Comparison of ENCODE assay signal across 1 cellular context in the genomic region with DNA sequence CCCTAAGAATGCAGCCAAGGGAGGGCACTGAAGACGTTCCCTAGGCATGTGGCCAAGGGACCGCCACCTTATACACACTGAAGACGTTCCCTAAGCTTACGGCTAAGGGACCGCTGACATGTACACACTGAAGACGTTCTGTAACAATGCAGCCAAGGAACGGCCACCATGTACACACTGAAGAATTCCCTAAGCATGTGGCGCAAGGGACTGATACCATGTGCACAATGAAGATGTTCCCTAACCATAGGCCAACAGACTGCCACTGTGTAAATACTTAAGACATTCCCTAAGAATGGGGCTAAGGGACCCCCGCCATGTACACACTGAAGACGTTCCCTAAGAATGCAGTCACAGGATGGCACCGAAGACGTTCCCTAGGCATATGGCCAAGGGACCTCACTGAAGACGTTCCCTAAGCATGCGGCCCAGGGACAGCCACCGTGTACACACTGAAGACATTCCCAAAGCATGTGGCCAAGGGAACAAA.
TF ChIP-seq lines count a peak whose summit lies in the region.

No MANE protein-coding gene starts in this region.

TF ChIP-seq in K562, 482 proteins besides CTCF, POLR2A, EP300 and RAD21 (continued from another document and continues in another):
- TF ChIP-seq ZNF24 (IDR thresholded peaks at IDR 0.05) (peak; percentile 63), CBFA2T3 (IDR thresholded peaks at IDR 0.05) (peak; percentile 30), XRCC3 (IDR thresholded peaks at IDR 0.05) (no peak), ZNF431 (CRISPR knock-in tag; IDR thresholded peaks at IDR 0.05) (no peak), SOX6 (IDR thresholded peaks at IDR 0.05) (peak; percentile 68), SMAD4 (CRISPR knock-in tag; conservative IDR thresholded peaks at IDR 0.05) (0 out of 2 replicates have a peak, but pooled peaks have one; percentile 31), TAF9B (IDR thresholded peaks at IDR 0.05; ENCODE audit: partially characterized antibody) (peak; percentile 40), TEAD1 (CRISPR knock-in tag; IDR thresholded peaks at IDR 0.05) (peak; percentile 56 to 83; a peak in 2 of 4 replicates), LCOR (CRISPR knock-in tag; IDR thresholded peaks at IDR 0.05) (no peak), SMARCA4 (IDR thresholded peaks at IDR 0.05) (no peak), FOS (IDR thresholded peaks at IDR 0.05; ENCODE audit: extremely low read depth, insufficient read length) (no peak), NCOA2 (IDR thresholded peaks at IDR 0.05; ENCODE audit: partially characterized antibody in 2 of 2) (peak in 1 of 2 experiments; percentile 100), EHMT2 (IDR thresholded peaks at IDR 0.05) (peak; percentile 100), MYC (IDR thresholded peaks at IDR 0.05; ENCODE audit: low read depth, low read length) (peak; percentile 56), MYC (CRISPR knock-in tag; IDR thresholded peaks at IDR 0.05; ENCODE audit: borderline replicate concordance, low read depth) (peak; percentile 41; the same call in 1 of the 2 replicates), BHLHE40 (IDR thresholded peaks at IDR 0.05; ENCODE audit: low read length) (no peak), LEF1 (IDR thresholded peaks at IDR 0.05) (0 out of 2 replicates have a peak, but pooled peaks have one; percentile 35), DPF2 (IDR thresholded peaks at IDR 0.05) (peak; percentile 58; the same call in 1 of the 2 replicates), L3MBTL2 (IDR thresholded peaks at IDR 0.05) (peak; percentile 70), TRIM24 (IDR thresholded peaks at IDR 0.05) (peak in 1 of 2 experiments; percentile 6; a peak in 1 of 4 replicates), GATAD2A (IDR thresholded peaks at IDR 0.05) (no peak), HDAC2 (IDR thresholded peaks at IDR 0.05) (0 out of 2 replicates have a peak, but pooled peaks have one; percentile 46), RFX5 (IDR thresholded peaks at IDR 0.05; ENCODE audit: low read depth, low read length) (no peak), EWSR1 (IDR thresholded peaks at IDR 0.05; ENCODE audit: borderline replicate concordance, low read depth, partially characterized antibody) (no peak), MEF2D (tag; conservative IDR thresholded peaks at IDR 0.05; ENCODE audit: low read depth) (0 out of 2 replicates have a peak, but pooled peaks have one; percentile 18), ZNF197 (CRISPR knock-in tag; IDR thresholded peaks at IDR 0.05; ENCODE audit: low read depth) (no peak), BMI1 (IDR thresholded peaks at IDR 0.05; ENCODE audit: low read length) (no peak), FOXK2 (conservative IDR thresholded peaks at IDR 0.05 in 1 of 2, IDR thresholded peaks at IDR 0.05 in 1 of 2; ENCODE audit: low read depth in 2 of 2) (peak; percentile 86 to 94), ZNF696 (CRISPR knock-in tag; conservative IDR thresholded peaks at IDR 0.05) (no peak), TEAD2 (tag; IDR thresholded peaks at IDR 0.05) (peak; percentile 51; the same call in 1 of the 2 replicates), NCOA1 (IDR thresholded peaks at IDR 0.05; ENCODE audit: low read depth) (peak; percentile 80; the same call in 1 of the 2 replicates), PHB (CRISPR knock-in tag; IDR thresholded peaks at IDR 0.05) (no peak), HDAC3 (IDR thresholded peaks at IDR 0.05; ENCODE audit: borderline replicate concordance, partially characterized antibody) (no peak), TARDBP (IDR thresholded peaks at IDR 0.05) (0 out of 2 replicates have a peak, but pooled peaks have one; percentile 24), ADNP (tag; IDR thresholded peaks at IDR 0.05) (no peak), FOXP1 (CRISPR knock-in tag; IDR thresholded peaks at IDR 0.05) (peak; percentile 55), PHF8 (IDR thresholded peaks at IDR 0.05; ENCODE audit: borderline replicate concordance, low read length) (peak; percentile 29; the same call in 1 of the 2 replicates), SMARCC2 (IDR thresholded peaks at IDR 0.05; ENCODE audit: low read depth) (no peak), BCOR (IDR thresholded peaks at IDR 0.05) (peak; percentile 56), PHB2 (IDR thresholded peaks at IDR 0.05; ENCODE audit: low read depth) (no peak), FOXA3 (CRISPR knock-in tag; conservative IDR thresholded peaks at IDR 0.05 in 1 of 2, IDR thresholded peaks at IDR 0.05 in 1 of 2) (peak; percentile 97 to 100), FOXJ2 (tag; IDR thresholded peaks at IDR 0.05) (no peak; the same call in 1 of the 2 replicates), PYGO2 (tag; IDR thresholded peaks at IDR 0.05) (no peak), MIER1 (IDR thresholded peaks at IDR 0.05; ENCODE audit: low read depth) (0 out of 2 replicates have a peak, but pooled peaks have one; percentile 30), EZH2 (IDR thresholded peaks at IDR 0.05; ENCODE audit: borderline replicate concordance, low read depth, low read length) (0 out of 2 replicates have a peak, but pooled peaks have one; percentile 82), ZNF699 (CRISPR knock-in tag; IDR thresholded peaks at IDR 0.05; ENCODE audit: insufficient replicate concordance) (no peak), ATF1 (CRISPR knock-in tag; IDR thresholded peaks at IDR 0.05) (no peak), ATF1 (tag; IDR thresholded peaks at IDR 0.05) (peak; percentile 84), NFXL1 (CRISPR knock-in tag; IDR thresholded peaks at IDR 0.05) (no peak), SETDB1 (IDR thresholded peaks at IDR 0.05; ENCODE audit: low read length) (no peak), MYNN (IDR thresholded peaks at IDR 0.05) (peak; percentile 22; the same call in 1 of the 2 replicates), MYNN (CRISPR knock-in tag; IDR thresholded peaks at IDR 0.05) (no peak)
- TF ChIP-seq, protein P1, sequence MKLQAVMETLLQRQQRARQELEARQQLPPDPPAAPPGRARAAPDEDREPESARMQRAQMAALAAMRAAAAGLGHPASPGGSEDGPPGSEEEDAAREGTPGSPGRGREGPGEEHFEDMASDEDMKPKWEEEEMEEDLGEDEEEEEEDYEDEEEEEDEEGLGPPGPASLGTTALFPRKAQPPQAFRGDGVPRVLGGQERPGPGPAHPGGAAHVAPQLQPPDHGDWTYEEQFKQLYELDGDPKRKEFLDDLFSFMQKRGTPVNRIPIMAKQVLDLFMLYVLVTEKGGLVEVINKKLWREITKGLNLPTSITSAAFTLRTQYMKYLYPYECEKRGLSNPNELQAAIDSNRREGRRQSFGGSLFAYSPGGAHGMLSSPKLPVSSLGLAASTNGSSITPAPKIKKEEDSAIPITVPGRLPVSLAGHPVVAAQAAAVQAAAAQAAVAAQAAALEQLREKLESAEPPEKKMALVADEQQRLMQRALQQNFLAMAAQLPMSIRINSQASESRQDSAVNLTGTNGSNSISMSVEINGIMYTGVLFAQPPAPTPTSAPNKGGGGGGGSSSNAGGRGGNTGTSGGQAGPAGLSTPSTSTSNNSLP (IDR thresholded peaks at IDR 0.05; ENCODE audit: borderline replicate concordance, low read depth, low read length) = no peak
- TF ChIP-seq, protein P2, sequence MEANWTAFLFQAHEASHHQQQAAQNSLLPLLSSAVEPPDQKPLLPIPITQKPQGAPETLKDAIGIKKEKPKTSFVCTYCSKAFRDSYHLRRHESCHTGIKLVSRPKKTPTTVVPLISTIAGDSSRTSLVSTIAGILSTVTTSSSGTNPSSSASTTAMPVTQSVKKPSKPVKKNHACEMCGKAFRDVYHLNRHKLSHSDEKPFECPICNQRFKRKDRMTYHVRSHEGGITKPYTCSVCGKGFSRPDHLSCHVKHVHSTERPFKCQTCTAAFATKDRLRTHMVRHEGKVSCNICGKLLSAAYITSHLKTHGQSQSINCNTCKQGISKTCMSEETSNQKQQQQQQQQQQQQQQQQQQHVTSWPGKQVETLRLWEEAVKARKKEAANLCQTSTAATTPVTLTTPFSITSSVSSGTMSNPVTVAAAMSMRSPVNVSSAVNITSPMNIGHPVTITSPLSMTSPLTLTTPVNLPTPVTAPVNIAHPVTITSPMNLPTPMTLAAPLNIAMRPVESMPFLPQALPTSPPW (CRISPR knock-in tag; IDR thresholded peaks at IDR 0.05) = 0 out of 2 replicates have a peak, but pooled peaks have one; percentile 1
- TF ChIP-seq, protein P3, sequence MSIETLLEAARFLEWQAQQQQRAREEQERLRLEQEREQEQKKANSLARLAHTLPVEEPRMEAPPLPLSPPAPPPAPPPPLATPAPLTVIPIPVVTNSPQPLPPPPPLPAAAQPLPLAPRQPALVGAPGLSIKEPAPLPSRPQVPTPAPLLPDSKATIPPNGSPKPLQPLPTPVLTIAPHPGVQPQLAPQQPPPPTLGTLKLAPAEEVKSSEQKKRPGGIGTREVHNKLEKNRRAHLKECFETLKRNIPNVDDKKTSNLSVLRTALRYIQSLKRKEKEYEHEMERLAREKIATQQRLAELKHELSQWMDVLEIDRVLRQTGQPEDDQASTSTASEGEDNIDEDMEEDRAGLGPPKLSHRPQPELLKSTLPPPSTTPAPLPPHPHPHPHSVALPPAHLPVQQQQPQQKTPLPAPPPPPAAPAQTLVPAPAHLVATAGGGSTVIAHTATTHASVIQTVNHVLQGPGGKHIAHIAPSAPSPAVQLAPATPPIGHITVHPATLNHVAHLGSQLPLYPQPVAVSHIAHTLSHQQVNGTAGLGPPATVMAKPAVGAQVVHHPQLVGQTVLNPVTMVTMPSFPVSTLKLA (conservative IDR thresholded peaks at IDR 0.05) = peak; percentile 89 to 92
- TF ChIP-seq, protein P4, sequence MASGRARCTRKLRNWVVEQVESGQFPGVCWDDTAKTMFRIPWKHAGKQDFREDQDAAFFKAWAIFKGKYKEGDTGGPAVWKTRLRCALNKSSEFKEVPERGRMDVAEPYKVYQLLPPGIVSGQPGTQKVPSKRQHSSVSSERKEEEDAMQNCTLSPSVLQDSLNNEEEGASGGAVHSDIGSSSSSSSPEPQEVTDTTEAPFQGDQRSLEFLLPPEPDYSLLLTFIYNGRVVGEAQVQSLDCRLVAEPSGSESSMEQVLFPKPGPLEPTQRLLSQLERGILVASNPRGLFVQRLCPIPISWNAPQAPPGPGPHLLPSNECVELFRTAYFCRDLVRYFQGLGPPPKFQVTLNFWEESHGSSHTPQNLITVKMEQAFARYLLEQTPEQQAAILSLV (tag; IDR thresholded peaks at IDR 0.05) = peak; percentile 38; the same call in 1 of the 2 replicates
- TF ChIP-seq, protein P5, sequence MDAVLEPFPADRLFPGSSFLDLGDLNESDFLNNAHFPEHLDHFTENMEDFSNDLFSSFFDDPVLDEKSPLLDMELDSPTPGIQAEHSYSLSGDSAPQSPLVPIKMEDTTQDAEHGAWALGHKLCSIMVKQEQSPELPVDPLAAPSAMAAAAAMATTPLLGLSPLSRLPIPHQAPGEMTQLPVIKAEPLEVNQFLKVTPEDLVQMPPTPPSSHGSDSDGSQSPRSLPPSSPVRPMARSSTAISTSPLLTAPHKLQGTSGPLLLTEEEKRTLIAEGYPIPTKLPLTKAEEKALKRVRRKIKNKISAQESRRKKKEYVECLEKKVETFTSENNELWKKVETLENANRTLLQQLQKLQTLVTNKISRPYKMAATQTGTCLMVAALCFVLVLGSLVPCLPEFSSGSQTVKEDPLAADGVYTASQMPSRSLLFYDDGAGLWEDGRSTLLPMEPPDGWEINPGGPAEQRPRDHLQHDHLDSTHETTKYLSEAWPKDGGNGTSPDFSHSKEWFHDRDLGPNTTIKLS (IDR thresholded peaks at IDR 0.05; ENCODE audit: borderline replicate concordance, low read depth) = peak; percentile 76; the same call in 1 of the 2 replicates
- TF ChIP-seq, protein P6, sequence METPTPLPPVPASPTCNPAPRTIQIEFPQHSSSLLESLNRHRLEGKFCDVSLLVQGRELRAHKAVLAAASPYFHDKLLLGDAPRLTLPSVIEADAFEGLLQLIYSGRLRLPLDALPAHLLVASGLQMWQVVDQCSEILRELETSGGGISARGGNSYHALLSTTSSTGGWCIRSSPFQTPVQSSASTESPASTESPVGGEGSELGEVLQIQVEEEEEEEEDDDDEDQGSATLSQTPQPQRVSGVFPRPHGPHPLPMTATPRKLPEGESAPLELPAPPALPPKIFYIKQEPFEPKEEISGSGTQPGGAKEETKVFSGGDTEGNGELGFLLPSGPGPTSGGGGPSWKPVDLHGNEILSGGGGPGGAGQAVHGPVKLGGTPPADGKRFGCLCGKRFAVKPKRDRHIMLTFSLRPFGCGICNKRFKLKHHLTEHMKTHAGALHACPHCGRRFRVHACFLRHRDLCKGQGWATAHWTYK (CRISPR knock-in tag; IDR thresholded peaks at IDR 0.05) = 0 out of 2 replicates have a peak, but pooled peaks have one; percentile 24
- TF ChIP-seq, protein P7, sequence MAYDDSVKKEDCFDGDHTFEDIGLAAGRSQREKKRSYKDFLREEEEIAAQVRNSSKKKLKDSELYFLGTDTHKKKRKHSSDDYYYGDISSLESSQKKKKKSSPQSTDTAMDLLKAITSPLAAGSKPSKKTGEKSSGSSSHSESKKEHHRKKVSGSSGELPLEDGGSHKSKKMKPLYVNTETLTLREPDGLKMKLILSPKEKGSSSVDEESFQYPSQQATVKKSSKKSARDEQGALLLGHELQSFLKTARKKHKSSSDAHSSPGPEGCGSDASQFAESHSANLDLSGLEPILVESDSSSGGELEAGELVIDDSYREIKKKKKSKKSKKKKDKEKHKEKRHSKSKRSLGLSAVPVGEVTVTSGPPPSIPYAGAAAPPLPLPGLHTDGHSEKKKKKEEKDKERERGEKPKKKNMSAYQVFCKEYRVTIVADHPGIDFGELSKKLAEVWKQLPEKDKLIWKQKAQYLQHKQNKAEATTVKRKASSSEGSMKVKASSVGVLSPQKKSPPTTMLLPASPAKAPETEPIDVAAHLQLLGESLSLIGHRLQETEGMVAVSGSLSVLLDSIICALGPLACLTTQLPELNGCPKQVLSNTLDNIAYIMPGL (CRISPR knock-in tag; IDR thresholded peaks at IDR 0.05) = peak; percentile 50; the same call in 1 of the 2 replicates
- TF ChIP-seq, protein P8, sequence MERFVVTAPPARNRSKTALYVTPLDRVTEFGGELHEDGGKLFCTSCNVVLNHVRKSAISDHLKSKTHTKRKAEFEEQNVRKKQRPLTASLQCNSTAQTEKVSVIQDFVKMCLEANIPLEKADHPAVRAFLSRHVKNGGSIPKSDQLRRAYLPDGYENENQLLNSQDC (CRISPR knock-in tag; IDR thresholded peaks at IDR 0.05) = no peak
- TF ChIP-seq, protein P9, sequence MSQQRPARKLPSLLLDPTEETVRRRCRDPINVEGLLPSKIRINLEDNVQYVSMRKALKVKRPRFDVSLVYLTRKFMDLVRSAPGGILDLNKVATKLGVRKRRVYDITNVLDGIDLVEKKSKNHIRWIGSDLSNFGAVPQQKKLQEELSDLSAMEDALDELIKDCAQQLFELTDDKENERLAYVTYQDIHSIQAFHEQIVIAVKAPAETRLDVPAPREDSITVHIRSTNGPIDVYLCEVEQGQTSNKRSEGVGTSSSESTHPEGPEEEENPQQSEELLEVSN (IDR thresholded peaks at IDR 0.05; ENCODE audit: borderline replicate concordance in 1 of 2, extremely low read depth in 1 of 2, insufficient read depth in 1 of 2, insufficient read length in 1 of 2, low read depth in 1 of 2, low read length in 1 of 2, poor library complexity in 1 of 2, severe bottlenecking in 1 of 2) = peak in 1 of 2 experiments; percentile 20
- TF ChIP-seq, protein P10, sequence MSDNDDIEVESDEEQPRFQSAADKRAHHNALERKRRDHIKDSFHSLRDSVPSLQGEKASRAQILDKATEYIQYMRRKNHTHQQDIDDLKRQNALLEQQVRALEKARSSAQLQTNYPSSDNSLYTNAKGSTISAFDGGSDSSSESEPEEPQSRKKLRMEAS (CRISPR knock-in tag; IDR thresholded peaks at IDR 0.05) = peak; percentile 79
- TF ChIP-seq, protein P11, sequence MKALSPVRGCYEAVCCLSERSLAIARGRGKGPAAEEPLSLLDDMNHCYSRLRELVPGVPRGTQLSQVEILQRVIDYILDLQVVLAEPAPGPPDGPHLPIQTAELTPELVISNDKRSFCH (CRISPR knock-in tag; IDR thresholded peaks at IDR 0.05) = no peak
- TF ChIP-seq, protein P11 (tag; IDR thresholded peaks at IDR 0.05) = peak; percentile 60; the same call in 1 of the 2 replicates
